Comparison of ENCODE assay signal across 11 cellular contexts in the genomic region with DNA sequence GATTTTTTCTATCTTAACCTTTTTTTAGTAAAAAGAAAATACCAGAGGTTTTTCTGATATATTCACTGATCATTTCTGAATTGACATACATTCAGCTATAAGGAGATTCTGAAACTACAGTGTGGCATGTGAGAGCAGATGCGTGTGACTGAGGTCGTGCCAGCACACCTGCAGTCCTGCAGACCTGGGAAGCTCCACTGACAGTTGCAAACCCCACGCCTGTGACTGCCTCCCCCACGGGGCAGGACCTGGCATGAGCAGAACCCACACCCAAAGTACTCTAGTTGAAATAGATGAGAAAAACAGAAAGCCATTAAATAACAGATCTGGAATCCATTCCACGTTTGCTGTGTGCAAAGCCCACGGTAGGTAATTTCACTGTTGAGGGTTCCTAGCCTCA.
DNase-seq lines count a peak whose midpoint lies in the region; ATAC-seq and TF ChIP-seq lines count a peak whose summit lies in the region.
"Had no signal": no experiment of that assay in that cellular context is flagged by ENCODE, and none has a peak within 500 bp of the region (broad histone marks: within the 10 kb centered on the region; RNA-seq: fewer than 3 reads in every experiment).

No MANE protein-coding gene starts in this region.

- H3K4me3 ChIP-seq in Karpas-422 (ENCODE audit: low read length) (no peak overlapping the region), upper lobe of right lung (no peak overlapping the region)

- H3K36me3 ChIP-seq in Karpas-422 (ENCODE audit: insufficient read depth, low read length) (no peaks in the 10 kb centered on the region), upper lobe of right lung (no peaks in the 10 kb centered on the region)

- ATAC-seq in Right ventricle myocardium inferior (no peak), left cardiac atrium (no peak), upper lobe of right lung (no peak), HG03457 (IDR thresholded peaks at IDR 0.05; ENCODE audit: unreplicated experiment) (no peak), HG02970 (IDR thresholded peaks at IDR 0.05; ENCODE audit: low FRiP score, unreplicated experiment) (no peak)

- no peak overlapping the region for H3K4me2 ChIP-seq in Karpas-422 (ENCODE audit: low read depth, low read length, poor library complexity, severe bottlenecking)

- H3K9ac ChIP-seq in Karpas-422 (ENCODE audit: low read length): no peak overlapping the region

- no peaks in the 10 kb centered on the region for H3K79me2 ChIP-seq in Karpas-422 (ENCODE audit: low read length)

- H3K9me2 ChIP-seq in Karpas-422 (replicated peaks; ENCODE audit: insufficient read depth, low read length): no peaks in the 10 kb centered on the region

- TF ChIP-seq CTCF in upper lobe of right lung (IDR thresholded peaks at IDR 0.05): no peak

- H3K27ac ChIP-seq in Karpas-422 (ENCODE audit: low read length): no peak overlapping the region
- no peak overlapping the region for H3K27ac ChIP-seq in upper lobe of right lung
- H3K27ac ChIP-seq: C4-2B had no signal

- intact Hi-C loops in Right ventricle myocardium inferior (cut with DNase I) (no loop called here), left cardiac atrium (cut with DNase I) (no loop called here), upper lobe of right lung (cut with DNase I) (no loop called here)

- H3K27me3 ChIP-seq in Karpas-422 (ENCODE audit: low read length) (no peaks in the 10 kb centered on the region), upper lobe of right lung (no peaks in the 10 kb centered on the region)

- H2AFZ ChIP-seq in Karpas-422 (ENCODE audit: low read length): no peak overlapping the region

- H3K4me1 ChIP-seq in Karpas-422 (ENCODE audit: low read length) (no peaks in the 10 kb centered on the region), upper lobe of right lung (no peaks in the 10 kb centered on the region)
- H3K4me1 ChIP-seq: Caco-2 had no signal

- H4K20me1 ChIP-seq in Karpas-422 (ENCODE audit: insufficient read depth, low read depth, low read length): no peaks in the 10 kb centered on the region

- H3K9me3 ChIP-seq in Karpas-422 (ENCODE audit: low read length): no peaks in the 10 kb centered on the region
- no peaks in the 10 kb centered on the region for H3K9me3 ChIP-seq in upper lobe of right lung
- H3K9me3 ChIP-seq: Caco-2 had no signal

- DNase-seq in Right ventricle myocardium inferior (ENCODE audit: missing footprints): peak; percentile 31
- DNase-seq in left cardiac atrium: no peak
- DNase-seq in Karpas-422: peak; percentile 36
- DNase-seq in mesenteric fat pad (ENCODE audit: low spot score): peak; percentile 39
- peak; percentile 17 for DNase-seq in upper lobe of right lung
- DNase-seq: Caco-2, H9, IMR-90 had no signal
